In the genomic region with DNA sequence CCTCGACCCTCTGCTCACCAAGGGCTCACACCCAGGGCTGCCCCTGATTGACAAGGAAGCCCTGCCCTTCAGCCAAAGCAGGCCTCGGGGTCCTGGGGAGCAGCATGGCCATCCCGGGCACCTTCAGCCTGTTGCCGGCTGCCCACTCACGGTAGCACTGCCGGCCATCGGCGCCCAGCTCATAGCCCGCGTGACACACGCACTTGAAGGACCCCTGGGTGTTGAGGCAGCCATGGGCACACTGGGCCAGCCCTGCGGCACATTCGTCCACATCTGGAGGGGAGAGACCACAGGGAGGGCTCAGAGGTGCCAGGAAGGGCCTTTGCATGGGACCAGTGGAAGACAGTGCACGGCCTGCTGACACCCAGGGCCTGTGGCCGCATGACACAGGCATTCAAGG, we compare ENCODE assay signal across 40 cellular contexts. TPM values are rescaled to one million over a fixed set of nuclear protein-coding genes. Genes with fewer than 3 reads are reported as not detected.
"Had no signal": no experiment of that assay in that cellular context is flagged by ENCODE, and none has a peak within 500 bp of the region (broad histone marks: within the 10 kb centered on the region; RNA-seq: fewer than 3 reads in every experiment).

No MANE protein-coding gene starts in this region.

- H3K4me1 Mint-ChIP-seq: activated naive CD4-positive, alpha-beta T cell treated with anti-CD3 and anti-CD28 coated beads, Interleukin-2, amount 10 ng/mL, durations not matched to agents 7 days and 5 days; activated naive CD4-positive, alpha-beta T cell treated with anti-CD3 and anti-CD28 coated beads, Interleukin-2, amount 50 U/mL, for 24 hours; activated naive CD8-positive, alpha-beta T cell treated with anti-CD3 and anti-CD28 coated beads for 36 hours; activated naive CD8-positive, alpha-beta T cell treated with anti-CD3 and anti-CD28 coated beads, Interleukin-2, amount 10 ng/mL, durations not matched to agents 7 days and 5 days; activated naive CD8-positive, alpha-beta T cell treated with anti-CD3 and anti-CD28 coated beads, Interleukin-2, amount 50 U/mL, for 24 hours; activated T-helper 17 cell treated with anti-CD3 and anti-CD28 coated beads, Interleukin-2, amount 50 U/mL, for 72 hours; brain; central memory CD8-positive, alpha-beta T cell had no signal

- H3K27me3 ChIP-seq: adrenal gland, ascending aorta, body of pancreas, brain microvascular endothelial cell, breast epithelium, cardiac muscle cell had no signal

- H3K4me3 Mint-ChIP-seq: activated naive CD4-positive, alpha-beta T cell treated with anti-CD3 and anti-CD28 coated beads for 36 hours; activated naive CD4-positive, alpha-beta T cell treated with anti-CD3 and anti-CD28 coated beads, Interleukin-2, amount 10 ng/mL, durations not matched to agents 7 days and 5 days; activated naive CD4-positive, alpha-beta T cell treated with anti-CD3 and anti-CD28 coated beads, Interleukin-2, amount 50 U/mL, for 24 hours; activated naive CD8-positive, alpha-beta T cell; activated naive CD8-positive, alpha-beta T cell treated with anti-CD3 and anti-CD28 coated beads for 36 hours; activated naive CD8-positive, alpha-beta T cell treated with anti-CD3 and anti-CD28 coated beads, Interleukin-2, amount 10 ng/mL, durations not matched to agents 7 days and 5 days; activated naive CD8-positive, alpha-beta T cell treated with anti-CD3 and anti-CD28 coated beads, Interleukin-2, amount 50 U/mL, for 24 hours; activated T-cell treated with anti-CD3 and anti-CD28 coated beads, Interleukin-2, amount 50 U/mL, for 24 hours; activated T-cell treated with anti-CD3 and anti-CD28 coated beads, Interleukin-2, amount 50 U/mL, for 4 hours; activated T-cell treated with anti-CD3 and anti-CD28 coated beads, Interleukin-2, amount 50 U/mL, for 72 hours; activated T-helper 1 cell treated with anti-CD3 and anti-CD28 coated beads, Interleukin-12 subunit alpha, Interleukin-12 subunit beta, Interleukin-2, Interleukin-4 antibody, amounts not matched to agents 30 ng/mL and 10 ng/mL and 1 ng/mL, durations not matched to agents 14 hours and 24 hours and 36 hours; activated T-helper 17 cell treated with anti-CD3 and anti-CD28 coated beads, Interleukin-2, amount 50 U/mL, for 72 hours; brain; central memory CD8-positive, alpha-beta T cell had no signal

- H3K27ac ChIP-seq: adrenal gland, ascending aorta, body of pancreas, brain microvascular endothelial cell, breast epithelium, cardiac muscle cell had no signal

- H3K27ac Mint-ChIP-seq: activated naive CD4-positive, alpha-beta T cell treated with anti-CD3 and anti-CD28 coated beads for 36 hours; activated naive CD4-positive, alpha-beta T cell treated with anti-CD3 and anti-CD28 coated beads, Interleukin-2, amount 10 ng/mL, durations not matched to agents 7 days and 5 days; activated naive CD4-positive, alpha-beta T cell treated with anti-CD3 and anti-CD28 coated beads, Interleukin-2, amount 50 U/mL, for 24 hours; activated naive CD4-positive, alpha-beta T cell treated with anti-CD3 and anti-CD28 coated beads, Interleukin-2, amount 50 U/mL, for 72 hours; activated naive CD8-positive, alpha-beta T cell; activated naive CD8-positive, alpha-beta T cell treated with anti-CD3 and anti-CD28 coated beads for 36 hours; activated naive CD8-positive, alpha-beta T cell treated with anti-CD3 and anti-CD28 coated beads, Interleukin-2, amount 10 ng/mL, durations not matched to agents 7 days and 5 days; activated naive CD8-positive, alpha-beta T cell treated with anti-CD3 and anti-CD28 coated beads, Interleukin-2, amount 50 U/mL, for 24 hours; activated T-cell treated with anti-CD3 and anti-CD28 coated beads, Interleukin-2, amount 50 U/mL, for 24 hours; activated T-cell treated with anti-CD3 and anti-CD28 coated beads, Interleukin-2, amount 50 U/mL, for 72 hours; activated T-helper 1 cell treated with anti-CD3 and anti-CD28 coated beads, Interleukin-12 subunit alpha, Interleukin-12 subunit beta, Interleukin-2, Interleukin-4 antibody, amounts not matched to agents 30 ng/mL and 10 ng/mL and 1 ng/mL, durations not matched to agents 14 hours and 24 hours and 36 hours; activated T-helper 2 cell treated with anti-CD3 and anti-CD28 coated beads, Interferon-gamma antibody, Interleukin-2, Interleukin-4, amounts not matched to agents 10 μg/mL and 5 μg/mL and 100 μg/mL, durations not matched to agents 14 hours and 24 hours and 36 hours had no signal

- H3K36me3 Mint-ChIP-seq: activated naive CD4-positive, alpha-beta T cell treated with anti-CD3 and anti-CD28 coated beads, Interleukin-2, amount 10 ng/mL, durations not matched to agents 7 days and 5 days; activated naive CD4-positive, alpha-beta T cell treated with anti-CD3 and anti-CD28 coated beads, Interleukin-2, amount 50 U/mL, for 24 hours; activated naive CD4-positive, alpha-beta T cell treated with anti-CD3 and anti-CD28 coated beads, Interleukin-2, amount 50 U/mL, for 72 hours; activated naive CD8-positive, alpha-beta T cell; activated naive CD8-positive, alpha-beta T cell treated with anti-CD3 and anti-CD28 coated beads, Interleukin-2, amount 10 ng/mL, durations not matched to agents 7 days and 5 days had no signal

- FAIRE-seq: astrocyte, bronchial epithelial cell had no signal

- H3K4me3 ChIP-seq: adrenal gland, ascending aorta, body of pancreas, breast epithelium, cardiac muscle cell had no signal

- H3K27me3 Mint-ChIP-seq: activated naive CD4-positive, alpha-beta T cell treated with anti-CD3 and anti-CD28 coated beads, Interleukin-2, amount 10 ng/mL, durations not matched to agents 7 days and 5 days; activated naive CD4-positive, alpha-beta T cell treated with anti-CD3 and anti-CD28 coated beads, Interleukin-2, amount 50 U/mL, for 24 hours; activated naive CD8-positive, alpha-beta T cell; activated naive CD8-positive, alpha-beta T cell treated with anti-CD3 and anti-CD28 coated beads for 36 hours; activated naive CD8-positive, alpha-beta T cell treated with anti-CD3 and anti-CD28 coated beads, Interleukin-2, amount 10 ng/mL, durations not matched to agents 7 days and 5 days; activated naive CD8-positive, alpha-beta T cell treated with anti-CD3 and anti-CD28 coated beads, Interleukin-2, amount 50 U/mL, for 24 hours; activated T-cell treated with anti-CD3 and anti-CD28 coated beads, Interleukin-2, amount 50 U/mL, for 24 hours; activated T-helper 17 cell treated with anti-CD3 and anti-CD28 coated beads, Interleukin-2, amount 50 U/mL, for 72 hours; brain; central memory CD8-positive, alpha-beta T cell had no signal

- H3K36me3 ChIP-seq: adrenal gland, brain microvascular endothelial cell, breast epithelium, cardiac muscle cell had no signal

- H3K9me3 ChIP-seq: adrenal gland, ascending aorta, body of pancreas, breast epithelium had no signal

- ATAC-seq: activated naive CD4-positive, alpha-beta T cell treated with anti-CD3 and anti-CD28 coated beads, Interleukin-2, amount 50 U/mL, for 72 hours; activated naive CD8-positive, alpha-beta T cell treated with anti-CD3 and anti-CD28 coated beads, Interleukin-2, amount 50 U/mL, for 24 hours; activated T-cell treated with anti-CD3 and anti-CD28 coated beads, Interleukin-2, amount 50 U/mL, for 4 hours; activated T-cell treated with anti-CD3 and anti-CD28 coated beads, Interleukin-2, amount 50 U/mL, for 72 hours; activated T-helper 17 cell treated with anti-CD3 and anti-CD28 coated beads, Interleukin-2, amount 50 U/mL, for 72 hours had no signal

- DNase-seq: activated effector memory CD4-positive, alpha-beta T cell treated with anti-CD3 and anti-CD28 coated beads, Interleukin-2, amount 50 U/mL, for 16 hours; activated effector memory CD4-positive, alpha-beta T cell treated with Interleukin-2 at 50 U/mL for 16 hours; activated gamma-delta T cell; activated gamma-delta T cell treated with Interleukin-2 at 50 U/mL for 16 hours; activated naive CD4-positive, alpha-beta T cell; activated naive CD4-positive, alpha-beta T cell treated with anti-CD3 and anti-CD28 coated beads for 36 hours; activated naive CD4-positive, alpha-beta T cell treated with anti-CD3 and anti-CD28 coated beads, Interleukin-2, amount 10 ng/mL, durations not matched to agents 7 days and 5 days; activated naive CD4-positive, alpha-beta T cell treated with anti-CD3 and anti-CD28 coated beads, Interleukin-2, amount 50 U/mL, for 16 hours; activated naive CD4-positive, alpha-beta T cell treated with Interleukin-2 at 50 U/mL for 16 hours; activated naive CD8-positive, alpha-beta T cell treated with anti-CD3 and anti-CD28 coated beads for 36 hours; activated naive CD8-positive, alpha-beta T cell treated with anti-CD3 and anti-CD28 coated beads, Interleukin-2, amount 10 ng/mL, durations not matched to agents 7 days and 5 days; activated naive CD8-positive, alpha-beta T cell treated with anti-CD3 and anti-CD28 coated beads, Interleukin-2, amount 50 U/mL, for 24 hours; activated T-cell treated with anti-CD3 and anti-CD28 coated beads, Interleukin-2, amount 50 U/mL, for 1 hour; activated T-cell treated with anti-CD3 and anti-CD28 coated beads, Interleukin-2, amount 50 U/mL, for 24 hours; activated T-cell treated with anti-CD3 and anti-CD28 coated beads, Interleukin-2, amount 50 U/mL, for 4 hours; activated T-cell treated with anti-CD3 and anti-CD28 coated beads, Interleukin-2, amount 50 U/mL, for 48 hours; activated T-cell treated with anti-CD3 and anti-CD28 coated beads, Interleukin-2, amount 50 U/mL, for 72 hours; adrenal gland; amniotic stem cell; amygdala; anterior cingulate cortex; aorta; body of pancreas; brain microvascular endothelial cell; caudate nucleus; central memory CD4-positive, alpha-beta T cell; cerebellar nuclear complex had no signal

- H3K4me1 ChIP-seq: adrenal gland, body of pancreas, breast epithelium had no signal

- H3K9me3 Mint-ChIP-seq: activated naive CD4-positive, alpha-beta T cell treated with anti-CD3 and anti-CD28 coated beads for 36 hours; activated naive CD4-positive, alpha-beta T cell treated with anti-CD3 and anti-CD28 coated beads, Interleukin-2, amount 10 ng/mL, durations not matched to agents 7 days and 5 days; activated naive CD4-positive, alpha-beta T cell treated with anti-CD3 and anti-CD28 coated beads, Interleukin-2, amount 50 U/mL, for 24 hours; activated naive CD4-positive, alpha-beta T cell treated with anti-CD3 and anti-CD28 coated beads, Interleukin-2, amount 50 U/mL, for 72 hours; activated naive CD8-positive, alpha-beta T cell treated with anti-CD3 and anti-CD28 coated beads for 36 hours; activated naive CD8-positive, alpha-beta T cell treated with anti-CD3 and anti-CD28 coated beads, Interleukin-2, amount 10 ng/mL, durations not matched to agents 7 days and 5 days; activated naive CD8-positive, alpha-beta T cell treated with anti-CD3 and anti-CD28 coated beads, Interleukin-2, amount 50 U/mL, for 24 hours; activated T-cell treated with anti-CD3 and anti-CD28 coated beads, Interleukin-2, amount 50 U/mL, for 24 hours; activated T-cell treated with anti-CD3 and anti-CD28 coated beads, Interleukin-2, amount 50 U/mL, for 4 hours; activated T-cell treated with anti-CD3 and anti-CD28 coated beads, Interleukin-2, amount 50 U/mL, for 72 hours; activated T-helper 1 cell treated with anti-CD3 and anti-CD28 coated beads, Interleukin-12 subunit alpha, Interleukin-12 subunit beta, Interleukin-2, Interleukin-4 antibody, amounts not matched to agents 30 ng/mL and 10 ng/mL and 1 ng/mL, durations not matched to agents 14 hours and 24 hours and 36 hours; activated T-helper 17 cell treated with anti-CD3 and anti-CD28 coated beads, Interleukin-2, amount 50 U/mL, for 72 hours; activated T-helper 2 cell treated with anti-CD3 and anti-CD28 coated beads, Interferon-gamma antibody, Interleukin-2, Interleukin-4, amounts not matched to agents 10 μg/mL and 5 μg/mL and 100 μg/mL, durations not matched to agents 14 hours and 24 hours and 36 hours; central memory CD8-positive, alpha-beta T cell had no signal

RNA-seq across cellular contexts. Expression of a gene that starts 57.4 kb away (rescaled TPM):
- total RNA-seq: activated naive CD8-positive, alpha-beta T cell treated with anti-CD3 and anti-CD28 coated beads, Interleukin-2, amount 10 ng/mL, durations not matched to agents 7 days and 5 days; activated T-helper 1 cell treated with anti-CD3 and anti-CD28 coated beads, Interleukin-12 subunit alpha, Interleukin-12 subunit beta, Interleukin-2, Interleukin-4 antibody, amounts not matched to agents 30 ng/mL and 10 ng/mL and 1 ng/mL, durations not matched to agents 14 hours and 24 hours and 36 hours; activated T-helper 2 cell treated with anti-CD3 and anti-CD28 coated beads, Interferon-gamma antibody, Interleukin-2, Interleukin-4, amounts not matched to agents 10 μg/mL and 5 μg/mL and 100 μg/mL, durations not matched to agents 14 hours and 24 hours and 36 hours; ascending aorta had no signal
